ENCODE assay signal across 28 cellular contexts in genomic region chr1:3534803-3535637, GRCh38.
DNase-seq lines count a peak whose midpoint lies in the region; ATAC-seq, FAIRE-seq and TF ChIP-seq lines count a peak whose summit lies in the region.
"Had no signal": no experiment of that assay in that cellular context is flagged by ENCODE, and none has a peak within 500 bp of the region (broad histone marks: within the 10 kb centered on the region; RNA-seq: fewer than 3 reads in every experiment).

No MANE protein-coding gene starts in this region.

- H3K36me3 ChIP-seq in H1 (ENCODE audit: control insufficient read depth in 2 of 4, insufficient read depth in 4 of 4, low read length in 3 of 4) (no peaks in the 10 kb centered on the region), gastrocnemius medialis (no peaks in the 10 kb centered on the region)
- H3K36me3 ChIP-seq: BE2C, SJSA1 had no signal

- H2BK15ac ChIP-seq in H1 (ENCODE audit: low read length): no peak overlapping the region

- no peak overlapping the region for H3K4ac ChIP-seq in H1 (replicated peaks; ENCODE audit: insufficient read length, low read depth, low read length)

- H3K27me3 ChIP-seq in H1 (replicated peaks in 1 of 4; ENCODE audit: control insufficient read depth in 3 of 4, extremely low read depth in 1 of 4, insufficient read depth in 3 of 4, low read length in 3 of 4) (peaks cover 0 to 27% (median 19%) of the 10 kb centered on the region in 4 experiments; a peak in 6 of 7 replicates), gastrocnemius medialis (no peaks in the 10 kb centered on the region)
- H3K27me3 ChIP-seq: BE2C had no signal

- H3K4me3 ChIP-seq in H1 (ENCODE audit: extremely low read depth in 1 of 4, insufficient read depth in 2 of 4, low read depth in 3 of 4, low read length in 4 of 4) (no peak overlapping the region), gastrocnemius medialis (no peak overlapping the region)
- H3K4me3 ChIP-seq: SJSA1 had no signal

- no peak overlapping the region for H4K91ac ChIP-seq in H1 (replicated peaks; ENCODE audit: insufficient read length, low read length)

- in situ Hi-C loops in gastrocnemius medialis (cut with MboI; ENCODE audit: low sequenced_read_pairs in 4 of 4): no loop called here

- no peak overlapping the region for H2AFZ ChIP-seq in H1 (ENCODE audit: low read length)

- CTCF ChIA-PET in H1 (lab: Charles Lee; ENCODE audit: partially characterized antibody): interaction anchor here (0.5 to 7.2 kb wide), 8 partner anchors 11 to 106 kb away, joined by 3 to 34 read pairs (median 4); no protein-coding TSS in a partner anchor

- H2BK120ac ChIP-seq in H1 (replicated peaks; ENCODE audit: low read depth, low read length): no peak overlapping the region

- H3K9ac ChIP-seq in H1 (replicated peaks in 1 of 4; ENCODE audit: extremely low read depth in 1 of 4, low read depth in 3 of 4, low read length in 3 of 4): no peak overlapping the region

- peaks cover 10% of the 10 kb centered on the region for H3K4me1 Mint-ChIP-seq in activated T-cell treated with anti-CD3 and anti-CD28 coated beads, Interleukin-2, amount 50 U/mL, for 72 hours (ENCODE audit: low read depth)

- no peak overlapping the region for H2AK5ac ChIP-seq in H1 (ENCODE audit: low read depth, low read length)

- H3K9me3 ChIP-seq in H1 (ENCODE audit: insufficient read depth in 2 of 2, low read depth in 1 of 2, low read length in 1 of 2) (no peaks in the 10 kb centered on the region), gastrocnemius medialis (no peaks in the 10 kb centered on the region)
- H3K9me3 ChIP-seq: BE2C, SJSA1 had no signal

- H3K79me1 ChIP-seq in H1 (ENCODE audit: low read depth, low read length): no peaks in the 10 kb centered on the region

- H2BK5ac ChIP-seq in H1 (ENCODE audit: low read depth, low read length): no peak overlapping the region

- 81% methylated on average over 8 of the region's 17 CpGs; no CpG with 5 or more reads in 1 of the 2 experiments for WGBS in H1 (ENCODE audit: extremely low coverage in 1 of 2, insufficient coverage in 1 of 2, insufficient read length in 1 of 2, insufficient replicate concordance in 2 of 2, low coverage in 1 of 2, low lambda C conversion rate in 2 of 2, missing lambda C conversion rate in 1 of 2), 2 experiments

- FAIRE-seq in H1 (lab: Jason Lieb, UNC): no peak
- FAIRE-seq: D721Med, GM19239, H54 had no signal

- no peaks in the 10 kb centered on the region for H3K79me2 ChIP-seq in H1 (ENCODE audit: control insufficient read depth in 1 of 2, insufficient read depth in 2 of 2, low read length in 2 of 2)

- no peak overlapping the region for H3K4me2 ChIP-seq in H1 (ENCODE audit: insufficient read depth in 1 of 2, low read depth in 2 of 2, low read length in 2 of 2)

- H3K14ac ChIP-seq in H1 (ENCODE audit: insufficient read length): no peak overlapping the region

- H4K20me1 ChIP-seq in H1 (replicated peaks in 1 of 2; ENCODE audit: control insufficient read depth in 1 of 2, insufficient read depth in 2 of 2, low read length in 2 of 2): peaks cover 6 to 30% of the 10 kb centered on the region in 2 experiments

- intact Hi-C loops in gastrocnemius medialis (cut with DNase I; ENCODE audit: low total_unique reads): no loop called here

- H3K27me3 Mint-ChIP-seq in activated T-cell treated with anti-CD3 and anti-CD28 coated beads, Interleukin-2, amount 50 U/mL, for 72 hours (ENCODE audit: low read depth): no peaks in the 10 kb centered on the region
- H3K27me3 Mint-ChIP-seq: CD4-positive, CD25-positive, alpha-beta regulatory T cell; T-cell had no signal

- TF ChIP-seq POLR2A in H1 (IDR thresholded peaks at IDR 0.05; ENCODE audit: control extremely low read depth in 1 of 2, low read depth in 2 of 2, low read length in 2 of 2) (no peak), gastrocnemius medialis (IDR thresholded peaks at IDR 0.05) (no peak)

- no peak overlapping the region for H2BK12ac ChIP-seq in H1 (ENCODE audit: low read depth, low read length)

- H3K4me1 ChIP-seq in H1 (replicated peaks in 1 of 4; ENCODE audit: control insufficient read depth in 3 of 4, insufficient read depth in 4 of 4, low read length in 3 of 4) (peaks cover 0 to 12% (median 8%) of the 10 kb centered on the region in 4 experiments; a peak in 6 of 7 replicates), gastrocnemius medialis (peaks cover 21 to 38% of the 10 kb centered on the region in 2 donors)
- H3K4me1 ChIP-seq: BE2C had no signal

- no peaks in the 10 kb centered on the region for H3K9me3 Mint-ChIP-seq in activated T-cell treated with anti-CD3 and anti-CD28 coated beads, Interleukin-2, amount 50 U/mL, for 72 hours
- H3K9me3 Mint-ChIP-seq: CD4-positive, CD25-positive, alpha-beta regulatory T cell; T-cell had no signal

- TF ChIP-seq EP300 in H1 (IDR thresholded peaks at IDR 0.05; ENCODE audit: borderline replicate concordance in 1 of 2, low read depth in 2 of 2, low read length in 2 of 2): no peak

- H4K8ac ChIP-seq in H1 (ENCODE audit: extremely low read depth, insufficient read depth, low read length): peak overlapping the region; percentile 14; the same call in 1 of the 2 replicates

- H3K23me2 ChIP-seq in H1 (ENCODE audit: low read depth, low read length): peaks cover 9% of the 10 kb centered on the region

- H3K4me3 Mint-ChIP-seq in activated T-cell treated with anti-CD3 and anti-CD28 coated beads, Interleukin-2, amount 50 U/mL, for 72 hours: no peak overlapping the region
- H3K4me3 Mint-ChIP-seq: T-cell had no signal

- no peak overlapping the region for H3K23ac ChIP-seq in H1 (ENCODE audit: insufficient read length)

- POLR2A ChIA-PET in H1 (lab: Charles Lee; ENCODE audit: partially characterized antibody): no interaction called here

- no peak overlapping the region for H3K56ac ChIP-seq in H1 (replicated peaks; ENCODE audit: insufficient read length, low read depth, low read length)

- ATAC-seq in gastrocnemius medialis (peak; percentile 47 to 56), HG02852 (IDR thresholded peaks at IDR 0.05; ENCODE audit: unreplicated experiment) (no peak)
- no peak for ATAC-seq in activated T-cell treated with anti-CD3 and anti-CD28 coated beads, Interleukin-2, amount 50 U/mL, for 72 hours (replicated peaks in 1 of 2)
- ATAC-seq: PC-3, Right ventricle myocardium inferior, T-cell had no signal

- H3K27ac ChIP-seq in H1 (ENCODE audit: low read depth, low read length) (no peak overlapping the region), gastrocnemius medialis (peak overlapping the region in 2 of 4 donors; percentile 50 to 61)
- H3K27ac ChIP-seq: SJSA1 had no signal

- TF ChIP-seq CTCF in H1 (IDR thresholded peaks at IDR 0.05; ENCODE audit: control extremely low read depth in 1 of 3, insufficient read depth in 1 of 3, low read depth in 1 of 3, low read length in 3 of 3) (no peak), gastrocnemius medialis (IDR thresholded peaks at IDR 0.05 in 4 of 5, conservative IDR thresholded peaks at IDR 0.05 in 1 of 5) (no peak)

- H4K5ac ChIP-seq in H1 (ENCODE audit: insufficient read length, low read depth, low read length): no peak overlapping the region

- no peaks in the 10 kb centered on the region for H3K36me3 Mint-ChIP-seq in activated T-cell treated with anti-CD3 and anti-CD28 coated beads, Interleukin-2, amount 50 U/mL, for 72 hours (ENCODE audit: insufficient read depth in 2 of 2)
- H3K36me3 Mint-ChIP-seq: CD4-positive, CD25-positive, alpha-beta regulatory T cell; T-cell had no signal

- H2BK20ac ChIP-seq in H1 (ENCODE audit: low read length): no peak overlapping the region

- TF ChIP-seq RAD21 in H1 (IDR thresholded peaks at IDR 0.05 in 1 of 2, conservative IDR thresholded peaks at IDR 0.05 in 1 of 2; ENCODE audit: low read depth in 2 of 2, low read length in 2 of 2): no peak

- no peak overlapping the region for H3K27ac Mint-ChIP-seq in activated T-cell treated with anti-CD3 and anti-CD28 coated beads, Interleukin-2, amount 50 U/mL, for 72 hours
- H3K27ac Mint-ChIP-seq: CD4-positive, CD25-positive, alpha-beta regulatory T cell; T-cell had no signal

- DNase-seq in DMS53 (lab: John Stamatoyannopoulos, UW): peak; percentile 37
- DNase-seq in DMS53 treated with DMSO at 0.1 percent for 48 hours (lab: John Stamatoyannopoulos, UW; ENCODE audit: unreplicated experiment): no peak
- DNase-seq in NCI-H1694 (lab: John Stamatoyannopoulos, UW): peak; percentile 27
- DNase-seq in H1 (ENCODE audit: low read depth in 1 of 2, low spot score in 2 of 2): no peak
- DNase-seq in gastrocnemius medialis: peak; percentile 67 to 76
- DNase-seq in SKM-1 (lab: John Stamatoyannopoulos, UW; ENCODE audit: unreplicated experiment): no peak
- DNase-seq in activated T-cell treated with anti-CD3 and anti-CD28 coated beads, Interleukin-2, amount 50 U/mL, for 72 hours: no peak
- DNase-seq: 8988T; ACHN; BE2C; CD4-positive, CD25-positive, alpha-beta regulatory T cell; DMS79 treated with DMSO at 0.1 percent for 48 hours; KBM-7; MV-4-11; NCI-H1105; NCI-H1436 treated with DMSO at 0.1 percent for 48 hours; NCI-H2029; NCI-H226; NCI-H510A; NK-92 treated with Interleukin-12 subunit alpha and Interleukin-12 subunit beta, amount 100 ng/mL, for 24 hours; PC-3; T-cell had no signal

- no peak overlapping the region for H3K18ac ChIP-seq in H1 (ENCODE audit: extremely low read depth, low read length)

TF ChIP-seq in H1, 55 proteins besides CTCF, POLR2A, EP300 and RAD21 (continues in another document):
- TF ChIP-seq ASH2L (IDR thresholded peaks at IDR 0.05; ENCODE audit: low read length): no peak
- TF ChIP-seq RBBP5 (IDR thresholded peaks at IDR 0.05; ENCODE audit: borderline replicate concordance, low read depth, low read length): no peak
- TF ChIP-seq SIX5 (IDR thresholded peaks at IDR 0.05; ENCODE audit: low read depth, low read length): no peak
- no peak for TF ChIP-seq SIN3A (conservative IDR thresholded peaks at IDR 0.05 in 1 of 2, IDR thresholded peaks at IDR 0.05 in 1 of 2; ENCODE audit: low read depth in 1 of 2, low read length in 2 of 2)
- TF ChIP-seq SP1 (IDR thresholded peaks at IDR 0.05; ENCODE audit: low read depth, low read length): no peak
- no peak for TF ChIP-seq POLR2AphosphoS5 (IDR thresholded peaks at IDR 0.05; ENCODE audit: low read depth, low read length)
- TF ChIP-seq SP2 (IDR thresholded peaks at IDR 0.05; ENCODE audit: low read length): no peak
- no peak for TF ChIP-seq MAFK (IDR thresholded peaks at IDR 0.05; ENCODE audit: low read depth, low read length)
- no peak for TF ChIP-seq BRCA1 (IDR thresholded peaks at IDR 0.05; ENCODE audit: low read depth, low read length)
- TF ChIP-seq SUZ12 (IDR thresholded peaks at IDR 0.05; ENCODE audit: low read length): no peak
- no peak for TF ChIP-seq SP4 (IDR thresholded peaks at IDR 0.05; ENCODE audit: low read length)
- no peak for TF ChIP-seq ZNF274 (IDR thresholded peaks at IDR 0.05; ENCODE audit: borderline replicate concordance, extremely low read depth, low read length)
- no peak for TF ChIP-seq CEBPB (IDR thresholded peaks at IDR 0.05; ENCODE audit: low read depth, low read length)
- no peak for TF ChIP-seq CREB1 (IDR thresholded peaks at IDR 0.05)
- no peak for TF ChIP-seq TAF7 (optimal IDR thresholded peaks at IDR 0.05; ENCODE audit: borderline replicate concordance, low read depth, low read length)
- no peak for TF ChIP-seq CBX5 (IDR thresholded peaks at IDR 0.05; ENCODE audit: low read depth, low read length)
- no peak for TF ChIP-seq NRF1 (IDR thresholded peaks at IDR 0.05; ENCODE audit: low read depth, low read length)

Comparison
In these comparisons a context has a peak if more than half of its experiments do, and no peak if none do; other contexts are left out.
1. DNase-seq: peak in DMS53 (single experiment), NCI-H1694 (single experiment) and gastrocnemius medialis (2 of 2); none in DMS53 treated with DMSO at 0.1 percent for 48 hours (single experiment), H1 (0 of 2), SKM-1 (single experiment) and activated T-cell treated with anti-CD3 and anti-CD28 coated beads, Interleukin-2, amount 50 U/mL, for 72 hours (0 of 2).
2. ATAC-seq: peak in gastrocnemius medialis (2 of 2); none in HG02852 (single experiment) and activated T-cell treated with anti-CD3 and anti-CD28 coated beads, Interleukin-2, amount 50 U/mL, for 72 hours (0 of 2).